In the genomic region with DNA sequence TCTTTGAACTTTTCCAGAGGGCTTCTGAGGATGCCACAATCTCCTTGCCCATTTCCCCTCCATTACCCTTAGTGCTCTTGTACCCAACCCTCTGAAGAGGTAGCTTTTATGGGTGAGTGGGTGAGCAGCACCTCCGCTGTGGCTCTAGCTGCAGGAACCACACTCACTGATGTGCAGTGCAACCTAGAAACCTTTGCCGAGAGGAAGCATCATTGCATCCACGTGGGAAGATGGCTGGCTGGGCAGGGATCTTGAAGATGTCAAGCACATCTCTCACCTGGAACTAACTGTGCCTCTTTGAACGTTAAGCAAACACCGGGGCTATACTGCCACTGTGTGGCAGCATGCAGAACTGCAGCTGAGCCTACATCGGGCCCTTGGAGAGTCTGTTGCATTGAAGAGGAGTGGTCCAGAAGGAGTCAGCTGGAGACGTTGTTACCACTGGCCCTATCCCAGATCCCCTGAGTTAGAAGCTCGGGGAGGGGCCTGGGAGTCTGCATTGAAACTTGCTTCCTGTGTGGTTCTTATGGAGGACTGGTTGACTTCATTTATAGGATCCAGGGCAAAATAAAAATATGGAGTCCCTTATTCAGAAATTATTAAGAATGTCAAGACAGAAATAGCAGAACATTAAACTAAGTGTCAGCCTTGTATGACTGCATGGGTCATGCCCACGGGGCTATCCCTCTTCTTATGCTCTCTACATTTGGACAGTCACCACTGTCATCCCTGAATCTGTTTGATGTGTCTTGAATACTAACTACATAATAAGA, we compare ENCODE assay signal across 1 cellular context.
TF ChIP-seq lines count a peak whose summit lies in the region.

No MANE protein-coding gene starts in this region.

TF ChIP-seq in endothelial cell of umbilical vein, 7 proteins besides CTCF, POLR2A, EP300 and RAD21 (continued from another document):
- TF ChIP-seq, protein P1, sequence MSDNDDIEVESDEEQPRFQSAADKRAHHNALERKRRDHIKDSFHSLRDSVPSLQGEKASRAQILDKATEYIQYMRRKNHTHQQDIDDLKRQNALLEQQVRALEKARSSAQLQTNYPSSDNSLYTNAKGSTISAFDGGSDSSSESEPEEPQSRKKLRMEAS (IDR thresholded peaks at IDR 0.05; ENCODE audit: insufficient read depth, insufficient read length): no peak
- TF ChIP-seq FOS (IDR thresholded peaks at IDR 0.05; ENCODE audit: borderline replicate concordance, insufficient read depth, low read length) (no peak), EZH2 (IDR thresholded peaks at IDR 0.05; ENCODE audit: borderline replicate concordance, low read depth, low read length, severe bottlenecking) (no peak), JUN (IDR thresholded peaks at IDR 0.05; ENCODE audit: borderline replicate concordance, insufficient read depth, insufficient read length, low read depth) (no peak)
